In the genomic region with DNA sequence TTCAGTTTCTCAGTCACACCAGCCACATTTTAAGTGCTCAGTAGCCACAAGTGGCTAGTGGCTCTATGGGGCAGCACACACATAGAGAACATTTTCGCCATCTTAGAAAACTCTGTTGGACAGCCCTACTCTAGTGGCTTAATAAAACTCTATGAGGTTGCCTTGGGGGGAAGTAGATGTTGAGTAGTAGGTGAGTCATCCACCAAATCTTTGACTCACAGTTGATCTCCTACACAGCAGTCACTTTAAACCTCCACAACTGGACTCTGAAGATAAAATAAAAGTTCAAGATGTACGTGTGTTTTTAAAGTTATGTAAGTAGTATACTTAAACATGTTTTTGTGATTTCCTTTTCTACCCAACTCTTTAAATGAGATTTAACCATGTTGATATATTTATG, we compare ENCODE assay signal across 10 cellular contexts.
DNase-seq lines count a peak whose midpoint lies in the region; ATAC-seq, FAIRE-seq and TF ChIP-seq lines count a peak whose summit lies in the region.
"Had no signal": no experiment of that assay in that cellular context is flagged by ENCODE, and none has a peak within 500 bp of the region (broad histone marks: within the 10 kb centered on the region; RNA-seq: fewer than 3 reads in every experiment).

No MANE protein-coding gene starts in this region.

- H3K4me3 ChIP-seq in endothelial cell of umbilical vein (replicated peaks in 1 of 3; ENCODE audit: insufficient read depth in 1 of 3, low read depth in 1 of 3, low read length in 3 of 3) (no peak overlapping the region), pancreas (no peak overlapping the region)

- WGBS in pancreas, 2 donors, result 81 to 83% methylated on average over 2 of the region's 2 CpGs

- H3K9ac ChIP-seq in endothelial cell of umbilical vein (replicated peaks; ENCODE audit: extremely low read depth, insufficient read depth, low read length), result no peak overlapping the region

- H3K27me3 ChIP-seq in endothelial cell of umbilical vein (ENCODE audit: control insufficient read depth in 2 of 2, insufficient read depth in 2 of 2, low read length in 2 of 2) (no peaks in the 10 kb centered on the region), pancreas (no peaks in the 10 kb centered on the region)

- no peak overlapping the region for H3K4me2 ChIP-seq in endothelial cell of umbilical vein (ENCODE audit: insufficient read depth, low read length)

- no TSS peak for BruUV-seq in endothelial cell of umbilical vein (replicated peaks; lab: Mats Ljungman, UMichigan)

- POLR2A ChIA-PET in endothelial cell of umbilical vein (lab: Charles Lee), result no interaction called here

- no peaks in the 10 kb centered on the region for H4K20me1 ChIP-seq in endothelial cell of umbilical vein (replicated peaks; ENCODE audit: control insufficient read depth, extremely low read depth, insufficient read depth, low read length)

- H2AFZ ChIP-seq in endothelial cell of umbilical vein (ENCODE audit: low read depth, low read length), result no peak overlapping the region

- CTCF ChIA-PET in endothelial cell of umbilical vein (lab: Charles Lee), result no interaction called here

- intact Hi-C loops in endothelial cell of umbilical vein (cut with micrococcal nuclease), result no loop called here
- intact Hi-C loops in pancreas (cut with DNase I), result no loop called here

- ATAC-seq in pancreas (peak in 2 of 4 donors; percentile 46 to 50), GM18517 (IDR thresholded peaks at IDR 0.05; ENCODE audit: unreplicated experiment) (no peak), GM18502 (IDR thresholded peaks at IDR 0.05; ENCODE audit: poor library complexity, unreplicated experiment) (no peak)

- TF ChIP-seq POLR2A in endothelial cell of umbilical vein (IDR thresholded peaks at IDR 0.05; ENCODE audit: low read depth, low read length), result no peak

- no peak for FAIRE-seq in endothelial cell of umbilical vein (lab: Jason Lieb, UNC)
- peak; percentile 68 for FAIRE-seq in pancreas (lab: Jason Lieb, UNC)

- no peak for TF ChIP-seq CTCF in endothelial cell of umbilical vein (IDR thresholded peaks at IDR 0.05; ENCODE audit: extremely low read depth in 1 of 2, insufficient read depth in 1 of 2, low read depth in 1 of 2, low read length in 2 of 2)
- TF ChIP-seq CTCF in pancreas (IDR thresholded peaks at IDR 0.05), result no peak

- DNase-seq in GM04504 (ENCODE audit: low read depth) (peak; percentile 27), OCI-M1 (lab: John Stamatoyannopoulos, UW) (peak; percentile 90), endothelial cell of umbilical vein (ENCODE audit: low read depth, low spot score) (peak; percentile 14), pancreas (no peak), occipital lobe (lab: John Stamatoyannopoulos, UW) (no peak), NCI-H1436 (lab: John Stamatoyannopoulos, UW) (no peak)
- DNase-seq: activated CD4-positive, alpha-beta T cell treated with anti-CD3 and anti-CD28 coated beads, Interleukin-2, amount 50 U/mL, for 4 hours; stimulated activated naive CD4-positive, alpha-beta T cell treated with Interleukin-2 at 50 U/mL for 16 hours had no signal

- H3K9me3 ChIP-seq in endothelial cell of umbilical vein (replicated peaks; ENCODE audit: control insufficient read depth, insufficient read depth, low read length), result no peaks in the 10 kb centered on the region
- H3K9me3 ChIP-seq in pancreas, result no peaks in the 10 kb centered on the region

- H3K27ac ChIP-seq in endothelial cell of umbilical vein (ENCODE audit: insufficient read depth, low read depth, low read length) (no peak overlapping the region), pancreas (no peak overlapping the region)

- no peaks in the 10 kb centered on the region for H3K79me2 ChIP-seq in endothelial cell of umbilical vein (ENCODE audit: control insufficient read depth, insufficient read depth, low read length)

- H3K9me1 ChIP-seq in endothelial cell of umbilical vein (replicated peaks; ENCODE audit: control insufficient read depth, extremely low read depth, insufficient read depth, low read length), result no peaks in the 10 kb centered on the region

- H3K36me3 ChIP-seq in endothelial cell of umbilical vein (ENCODE audit: control insufficient read depth in 2 of 2, extremely low read depth in 1 of 2, insufficient read depth in 2 of 2, low read length in 2 of 2) (no peaks in the 10 kb centered on the region), pancreas (peaks cover 0 to 7% (median 0%) of the 10 kb centered on the region in 3 donors)

- dilution Hi-C loops in endothelial cell of umbilical vein (cut with MboI; ENCODE audit: extremely low pct_ligation_motif_present, low sequenced_read_pairs), result no loop called here

- H3K4me1 ChIP-seq in endothelial cell of umbilical vein (ENCODE audit: control insufficient read depth, extremely low read depth, insufficient read depth, low read length) (no peaks in the 10 kb centered on the region), pancreas (no peaks in the 10 kb centered on the region)

TF ChIP-seq in endothelial cell of umbilical vein, 7 proteins besides CTCF, POLR2A, EP300 and RAD21:
- TF ChIP-seq JUN (IDR thresholded peaks at IDR 0.05; ENCODE audit: borderline replicate concordance, insufficient read depth, insufficient read length, low read depth) (peak; percentile 48), FOS (IDR thresholded peaks at IDR 0.05; ENCODE audit: borderline replicate concordance, insufficient read depth, low read length) (peak; percentile 25)
- TF ChIP-seq, protein P1, sequence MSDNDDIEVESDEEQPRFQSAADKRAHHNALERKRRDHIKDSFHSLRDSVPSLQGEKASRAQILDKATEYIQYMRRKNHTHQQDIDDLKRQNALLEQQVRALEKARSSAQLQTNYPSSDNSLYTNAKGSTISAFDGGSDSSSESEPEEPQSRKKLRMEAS (IDR thresholded peaks at IDR 0.05; ENCODE audit: insufficient read depth, insufficient read length), result no peak

Comparison
In these comparisons a context has a peak if more than half of its experiments do, and no peak if none do; other contexts are left out.
1. DNase-seq: peak in GM04504 (single experiment), OCI-M1 (single experiment) and endothelial cell of umbilical vein (single experiment); none in pancreas (0 of 6), occipital lobe (single experiment) and NCI-H1436 (single experiment).